17 cellular contexts compared by ENCODE assay signal in the genomic region with DNA sequence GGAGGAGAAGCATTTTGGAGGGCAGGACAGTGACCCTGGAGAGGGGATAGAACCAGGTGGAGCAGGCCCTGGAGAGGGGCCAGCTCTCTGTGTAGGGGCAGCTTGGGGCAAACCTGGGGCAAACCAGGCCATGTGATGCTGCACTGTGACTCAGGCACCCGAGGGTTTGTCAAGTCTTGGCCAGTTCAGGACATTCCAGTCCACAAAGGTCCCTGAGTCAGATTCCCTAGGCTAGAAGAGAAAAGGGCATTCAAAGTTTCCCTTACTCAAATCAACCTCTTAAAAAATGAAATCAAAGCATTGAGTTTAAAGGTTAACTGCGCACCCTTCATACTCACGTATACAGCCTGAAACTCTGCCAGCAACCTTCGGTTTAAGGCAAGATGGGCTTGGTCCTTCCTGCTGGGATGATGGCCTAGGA. TPM values are rescaled to one million over a fixed set of nuclear protein-coding genes. Genes with fewer than 3 reads are reported as not detected.
DNase-seq lines count a peak whose midpoint lies in the region; ATAC-seq, FAIRE-seq and TF ChIP-seq lines count a peak whose summit lies in the region.
"Had no signal": no experiment of that assay in that cellular context is flagged by ENCODE, and none has a peak within 500 bp of the region (broad histone marks: within the 10 kb centered on the region; RNA-seq: fewer than 3 reads in every experiment).

No MANE protein-coding gene starts in this region.

- H3K9me3 Mint-ChIP-seq in activated CD8-positive, alpha-beta T cell treated with anti-CD3 and anti-CD28 coated beads for 36 hours, result no peaks in the 10 kb centered on the region
- no peaks in the 10 kb centered on the region for H3K9me3 Mint-ChIP-seq in activated CD8-positive, alpha-beta T cell treated with anti-CD3 and anti-CD28 coated beads, Interleukin-2, amount 10 ng/mL, durations not matched to agents 7 days and 5 days (ENCODE audit: insufficient read depth)
- H3K9me3 Mint-ChIP-seq in MCF 10A (ENCODE audit: unreplicated experiment), result no peaks in the 10 kb centered on the region
- H3K9me3 Mint-ChIP-seq: natural killer cell treated with Interleukin-12 subunit alpha and Interleukin-12 subunit beta and Interleukin-15 and Interleukin-18, amount 100 ng/mL, for 72 hours had no signal

- POLR2A ChIA-PET in activated CD8-positive, alpha-beta T cell treated with anti-CD3 and anti-CD28 coated beads for 36 hours (lab: Charles Lee), result no interaction called here
- POLR2A ChIA-PET in activated CD8-positive, alpha-beta T cell treated with anti-CD3 and anti-CD28 coated beads, Interleukin-2, amount 10 ng/mL, durations not matched to agents 7 days and 5 days (lab: Charles Lee), result no interaction called here
- POLR2A ChIA-PET in MCF 10A (lab: Yijun Ruan, JAX), result interaction anchor here (0.9 to 1.7 kb wide), 2 partner anchors 283 to 422 kb away, joined by 3 to 5 read pairs; no protein-coding TSS in a partner anchor

- no peak overlapping the region for H3K4me3 Mint-ChIP-seq in activated CD8-positive, alpha-beta T cell treated with anti-CD3 and anti-CD28 coated beads for 36 hours
- no peak overlapping the region for H3K4me3 Mint-ChIP-seq in activated CD8-positive, alpha-beta T cell treated with anti-CD3 and anti-CD28 coated beads, Interleukin-2, amount 10 ng/mL, durations not matched to agents 7 days and 5 days
- H3K4me3 Mint-ChIP-seq in MCF 10A (ENCODE audit: unreplicated experiment), result no peak overlapping the region
- H3K4me3 Mint-ChIP-seq: natural killer cell treated with Interleukin-12 subunit alpha and Interleukin-12 subunit beta and Interleukin-15 and Interleukin-18, amount 100 ng/mL, for 72 hours had no signal

- no peak for FAIRE-seq in kidney (lab: Jason Lieb, UNC)

- no peak overlapping the region for H3K27ac Mint-ChIP-seq in activated CD8-positive, alpha-beta T cell treated with anti-CD3 and anti-CD28 coated beads for 36 hours
- no peak overlapping the region for H3K27ac Mint-ChIP-seq in activated CD8-positive, alpha-beta T cell treated with anti-CD3 and anti-CD28 coated beads, Interleukin-2, amount 10 ng/mL, durations not matched to agents 7 days and 5 days
- peak overlapping the region; percentile 41 for H3K27ac Mint-ChIP-seq in MCF 10A (ENCODE audit: low read depth, unreplicated experiment)
- H3K27ac Mint-ChIP-seq: natural killer cell treated with Interleukin-12 subunit alpha and Interleukin-12 subunit beta and Interleukin-15 and Interleukin-18, amount 100 ng/mL, for 72 hours had no signal

- TF ChIP-seq CTCF in activated CD8-positive, alpha-beta T cell treated with anti-CD3 and anti-CD28 coated beads for 36 hours (IDR thresholded peaks at IDR 0.05), result no peak
- TF ChIP-seq CTCF in MCF 10A (IDR thresholded peaks at IDR 0.05; ENCODE audit: unreplicated experiment), result no peak
- TF ChIP-seq CTCF in kidney (IDR thresholded peaks at IDR 0.05; ENCODE audit: borderline replicate concordance, extremely low read depth, insufficient read depth), result no peak
- no peak for TF ChIP-seq CTCF in stomach (IDR thresholded peaks at IDR 0.05)

- WGBS in stomach, 5 donors, result 39 to 60% (median 48%) methylated on average over 3 to 4 of the region's 4 CpGs

- no peak for TF ChIP-seq POLR2A in stomach (IDR thresholded peaks at IDR 0.05)

- H3K36me3 ChIP-seq in kidney (ENCODE audit: control insufficient read depth in 1 of 2, insufficient read depth in 2 of 2, low read length in 2 of 2) (no peaks in the 10 kb centered on the region), stomach (no peaks in the 10 kb centered on the region)
- H3K36me3 ChIP-seq: WERI-Rb-1 had no signal

- DNase-seq in activated CD8-positive, alpha-beta T cell treated with anti-CD3 and anti-CD28 coated beads for 36 hours, result no peak
- no peak for DNase-seq in activated CD8-positive, alpha-beta T cell treated with anti-CD3 and anti-CD28 coated beads, Interleukin-2, amount 10 ng/mL, durations not matched to agents 7 days and 5 days
- DNase-seq in MCF 10A (ENCODE audit: unreplicated experiment) (peak; percentile 93), kidney (peak; percentile 86), ureter (ENCODE audit: low spot score) (peak; percentile 50), stomach (no peak), NCI-H2029 treated with DMSO at 0.1 percent for 48 hours (lab: John Stamatoyannopoulos, UW) (no peak)
- no peak for DNase-seq in activated naive CD4-positive, alpha-beta T cell treated with anti-CD3 and anti-CD28 coated beads, Interleukin-2, amount 50 U/mL, for 16 hours
- DNase-seq: activated effector memory CD4-positive, alpha-beta T cell treated with Interleukin-2 at 50 U/mL for 16 hours; dermis blood vessel endothelial cell; MM.1S; NCI-H69; WERI-Rb-1 had no signal

- CTCF ChIA-PET in activated CD8-positive, alpha-beta T cell treated with anti-CD3 and anti-CD28 coated beads for 36 hours (lab: Charles Lee), result interaction anchor here (0.9 to 6.4 kb wide), 6 partner anchors 16 to 281 kb away, joined by 3 to 68 read pairs (median 8); no protein-coding TSS in a partner anchor
- CTCF ChIA-PET in activated CD8-positive, alpha-beta T cell treated with anti-CD3 and anti-CD28 coated beads, Interleukin-2, amount 10 ng/mL, durations not matched to agents 7 days and 5 days (lab: Charles Lee), result no interaction called here
- CTCF ChIA-PET in MCF 10A (lab: Yijun Ruan, JAX), result interaction anchor here (0.5 to 4.4 kb wide), 7 partner anchors 9 to 281 kb away, joined by 3 to 69 read pairs (median 7); no protein-coding TSS in a partner anchor

- intact Hi-C loops in activated CD8-positive, alpha-beta T cell treated with anti-CD3 and anti-CD28 coated beads for 36 hours (cut with micrococcal nuclease), result no loop called here
- intact Hi-C loops in MCF 10A (cut with micrococcal nuclease) (loop anchor here (5.0 to 10.0 kb wide), 2 partner anchors 151 to 423 kb away; a partner anchor contains a TSS), kidney (cut with DNase I) (no loop called here), stomach (cut with DNase I; ENCODE audit: low total_unique reads) (loop anchor here (5.0 kb wide), 1 partner anchor 281 kb away; no protein-coding TSS in a partner anchor)

- peaks cover 19% of the 10 kb centered on the region for H3K4me1 Mint-ChIP-seq in activated CD8-positive, alpha-beta T cell treated with anti-CD3 and anti-CD28 coated beads for 36 hours (ENCODE audit: low read depth)
- H3K4me1 Mint-ChIP-seq in activated CD8-positive, alpha-beta T cell treated with anti-CD3 and anti-CD28 coated beads, Interleukin-2, amount 10 ng/mL, durations not matched to agents 7 days and 5 days (ENCODE audit: low read depth), result peaks cover 6% of the 10 kb centered on the region
- peaks cover 27% of the 10 kb centered on the region for H3K4me1 Mint-ChIP-seq in MCF 10A (ENCODE audit: insufficient read depth, unreplicated experiment)

- BruUV-seq in MCF 10A (replicated peaks; lab: Mats Ljungman, UMichigan), result no TSS peak

- peak; percentile 48 for ATAC-seq in activated CD8-positive, alpha-beta T cell treated with anti-CD3 and anti-CD28 coated beads for 36 hours
- ATAC-seq in activated CD8-positive, alpha-beta T cell treated with anti-CD3 and anti-CD28 coated beads, Interleukin-2, amount 10 ng/mL, durations not matched to agents 7 days and 5 days, result no peak
- ATAC-seq: natural killer cell treated with Interleukin-12 subunit alpha and Interleukin-12 subunit beta and Interleukin-15 and Interleukin-18, amount 100 ng/mL, for 72 hours; psoas muscle had no signal

- peak overlapping the region in 1 of 2 donors; percentile 16 for H3K9ac ChIP-seq in kidney (ENCODE audit: low read length in 2 of 2)

- H3K4me1 ChIP-seq in kidney (ENCODE audit: control insufficient read depth in 1 of 2, insufficient read depth in 1 of 2, low read depth in 1 of 2, low read length in 2 of 2) (peaks cover 13 to 23% of the 10 kb centered on the region in 2 donors), stomach (peaks cover 0 to 14% (median 10%) of the 10 kb centered on the region in 4 donors)

- H3K4me3 ChIP-seq in kidney (ENCODE audit: low read length in 2 of 2) (no peak overlapping the region), stomach (no peak overlapping the region)
- H3K4me3 ChIP-seq: psoas muscle had no signal

- TF ChIP-seq EP300 in stomach (IDR thresholded peaks at IDR 0.05), result no peak

- H3K9me3 ChIP-seq in kidney (ENCODE audit: control insufficient read depth in 1 of 2, low read length in 2 of 2) (no peaks in the 10 kb centered on the region), stomach (peaks cover 0 to 2% (median 0%) of the 10 kb centered on the region in 4 donors)
- H3K9me3 ChIP-seq: psoas muscle had no signal

- H3K27ac ChIP-seq in kidney (ENCODE audit: low read depth in 2 of 2, low read length in 2 of 2) (peak overlapping the region; percentile 68 to 84), stomach (no peak overlapping the region)
- H3K27ac ChIP-seq: 22Rv1, psoas muscle, WERI-Rb-1 had no signal

- peaks cover 35% of the 10 kb centered on the region for H3K27me3 Mint-ChIP-seq in activated CD8-positive, alpha-beta T cell treated with anti-CD3 and anti-CD28 coated beads for 36 hours
- H3K27me3 Mint-ChIP-seq in activated CD8-positive, alpha-beta T cell treated with anti-CD3 and anti-CD28 coated beads, Interleukin-2, amount 10 ng/mL, durations not matched to agents 7 days and 5 days (ENCODE audit: low read depth), result peaks cover 27% of the 10 kb centered on the region
- H3K27me3 Mint-ChIP-seq in MCF 10A (ENCODE audit: insufficient read depth, unreplicated experiment), result no peaks in the 10 kb centered on the region

- H3K27me3 ChIP-seq in stomach, result peaks cover 0 to 70% (median 25%) of the 10 kb centered on the region in 3 donors

- no peaks in the 10 kb centered on the region for H3K36me3 Mint-ChIP-seq in activated CD8-positive, alpha-beta T cell treated with anti-CD3 and anti-CD28 coated beads for 36 hours (ENCODE audit: low read depth)
- H3K36me3 Mint-ChIP-seq in activated CD8-positive, alpha-beta T cell treated with anti-CD3 and anti-CD28 coated beads, Interleukin-2, amount 10 ng/mL, durations not matched to agents 7 days and 5 days (ENCODE audit: low read depth), result no peaks in the 10 kb centered on the region
- no peaks in the 10 kb centered on the region for H3K36me3 Mint-ChIP-seq in MCF 10A (ENCODE audit: insufficient read depth, unreplicated experiment)
- H3K36me3 Mint-ChIP-seq: natural killer cell treated with Interleukin-12 subunit alpha and Interleukin-12 subunit beta and Interleukin-15 and Interleukin-18, amount 100 ng/mL, for 72 hours had no signal

RNA-seq across cellular contexts. Expression of a gene that starts 25.2 kb away (rescaled TPM):
- under 1 TPM; 0.29 to 0.59 TPM for total RNA-seq in activated CD8-positive, alpha-beta T cell treated with anti-CD3 and anti-CD28 coated beads for 36 hours
- total RNA-seq in activated CD8-positive, alpha-beta T cell treated with anti-CD3 and anti-CD28 coated beads, Interleukin-2, amount 10 ng/mL, durations not matched to agents 7 days and 5 days, result not detected
- total RNA-seq in MCF 10A (2022) (not detected in 2 replicates), kidney (0.31 TPM), ureter (not detected), stomach (1 to 10 TPM in 1 of 5 donors, under 1 TPM in 1, not detected in 3; 0.73 to 1.3 TPM)
- polyA plus RNA-seq in kidney (ENCODE audit: insufficient read depth, low read depth, low replicate concordance) (not detected), stomach (under 1 TPM in 1 of 3 donors, not detected in 2; 0.43 TPM)
- total RNA-seq: dermis blood vessel endothelial cell, liver, psoas muscle had no signal
- polyA plus RNA-seq: liver, psoas muscle had no signal

RNA-seq across cellular contexts. Expression of a gene that starts 25.6 kb away (rescaled TPM):
- under 1 TPM; 0.34 to 0.45 TPM for total RNA-seq in activated CD8-positive, alpha-beta T cell treated with anti-CD3 and anti-CD28 coated beads for 36 hours
- under 1 TPM; 0.21 to 0.29 TPM for total RNA-seq in activated CD8-positive, alpha-beta T cell treated with anti-CD3 and anti-CD28 coated beads, Interleukin-2, amount 10 ng/mL, durations not matched to agents 7 days and 5 days
- total RNA-seq in MCF 10A (2022) (not detected in 2 replicates), kidney (12.6 TPM), ureter (3.6 TPM), stomach (1 to 10 TPM; 1.2 to 8.0 (median 3.8) TPM)
- polyA plus RNA-seq in kidney (ENCODE audit: insufficient read depth, low read depth, low replicate concordance) (2.3 TPM), stomach (1 to 10 TPM in 2 of 3 donors, under 1 TPM in 1; 0.31 to 1.8 (median 1.5) TPM)
- total RNA-seq: dermis blood vessel endothelial cell had no signal

Comparison
In these comparisons a context has a peak if more than half of its experiments do, and no peak if none do; other contexts are left out.
1. DNase-seq: peak in MCF 10A (single experiment), kidney (single experiment) and ureter (single experiment); none in activated CD8-positive, alpha-beta T cell treated with anti-CD3 and anti-CD28 coated beads for 36 hours (single experiment), activated CD8-positive, alpha-beta T cell treated with anti-CD3 and anti-CD28 coated beads, Interleukin-2, amount 10 ng/mL, durations not matched to agents 7 days and 5 days (single experiment), activated naive CD4-positive, alpha-beta T cell treated with anti-CD3 and anti-CD28 coated beads, Interleukin-2, amount 50 U/mL, for 16 hours (single experiment), stomach (single experiment) and NCI-H2029 treated with DMSO at 0.1 percent for 48 hours (single experiment).
2. H3K27ac ChIP-seq: peak in kidney (2 of 2); none in stomach (0 of 5).
3. intact Hi-C loops: an anchor here in MCF 10A (5.0 to 10.0 kb wide) and stomach (5.0 kb wide); none called in activated CD8-positive, alpha-beta T cell treated with anti-CD3 and anti-CD28 coated beads for 36 hours and kidney.